ENCODE assay signal across 9 cellular contexts in the genomic region with DNA sequence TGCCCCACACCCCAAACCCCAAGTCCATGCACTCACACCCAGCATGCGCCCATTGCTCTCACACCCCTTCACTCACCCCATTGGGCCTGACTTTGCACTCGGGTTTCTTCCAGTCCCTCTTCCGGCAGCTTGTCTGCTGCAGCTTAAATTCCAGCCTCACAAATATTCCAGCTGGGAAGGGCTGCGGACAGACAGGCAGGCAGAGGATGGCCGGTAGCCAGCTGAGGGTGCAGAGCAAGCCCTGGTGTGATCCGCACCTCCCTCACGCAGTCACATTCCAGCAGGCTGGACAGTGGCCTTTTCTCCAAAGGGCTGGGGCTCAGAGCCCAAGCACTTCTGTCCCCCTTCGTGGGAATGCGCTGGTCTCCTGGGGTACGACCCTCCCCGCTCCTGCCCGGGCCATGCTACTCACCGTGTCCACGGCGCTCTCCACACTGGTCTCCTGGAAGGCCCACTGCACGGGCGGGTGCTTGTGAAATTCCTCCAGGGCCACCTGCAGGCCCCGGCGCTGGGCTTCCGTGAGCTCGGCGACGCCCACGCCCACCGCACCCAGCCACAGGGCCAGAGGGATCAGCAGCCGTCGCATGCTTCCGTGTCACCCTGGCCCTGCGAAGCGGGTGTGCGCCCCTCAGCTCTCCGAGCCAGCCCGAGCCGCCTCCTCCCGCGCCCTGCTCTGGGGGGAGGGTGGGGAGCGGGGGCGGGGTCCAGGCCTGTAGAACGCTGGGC. TPM values are rescaled to one million over a fixed set of nuclear protein-coding genes. Genes with fewer than 3 reads are reported as not detected.
DNase-seq lines count a peak whose midpoint lies in the region; ATAC-seq, FAIRE-seq and TF ChIP-seq lines count a peak whose summit lies in the region.
"Had no signal": no experiment of that assay in that cellular context is flagged by ENCODE, and none has a peak within 500 bp of the region (broad histone marks: within the 10 kb centered on the region; RNA-seq: fewer than 3 reads in every experiment).

No MANE protein-coding gene starts in this region.

- TF ChIP-seq CTCF in fibroblast of mammary gland (conservative IDR thresholded peaks at IDR 0.05; ENCODE audit: control insufficient read depth, insufficient read depth, low read depth, low read length) (no peak), OCI-LY7 (conservative IDR thresholded peaks at IDR 0.05; ENCODE audit: low read length) (no peak)

- no peak for DNase-seq in activated naive CD4-positive, alpha-beta T cell treated with anti-CD3 and anti-CD28 coated beads, Interleukin-2, amount 50 U/mL, for 72 hours (ENCODE audit: low spot score in 2 of 2)
- no peak for DNase-seq in activated naive CD4-positive, alpha-beta T cell treated with anti-CD3 and anti-CD28 coated beads, Interleukin-2, amount 10 ng/mL, durations not matched to agents 7 days and 5 days
- peak; percentile 11 for DNase-seq in fibroblast of mammary gland (ENCODE audit: low read depth)
- DNase-seq in urothelium cell line (ENCODE audit: low spot score): peak; percentile 22
- DNase-seq in OCI-LY7 (ENCODE audit: low spot score): no peak

- CTCF ChIA-PET in activated naive CD4-positive, alpha-beta T cell treated with anti-CD3 and anti-CD28 coated beads, Interleukin-2, amount 10 ng/mL, durations not matched to agents 7 days and 5 days (lab: Charles Lee): no interaction called here
- CTCF ChIA-PET in OCI-LY7 (lab: Charles Lee; ENCODE audit: unreplicated experiment): no interaction called here

- no peak overlapping the region for H3K4me3 Mint-ChIP-seq in activated naive CD4-positive, alpha-beta T cell treated with anti-CD3 and anti-CD28 coated beads, Interleukin-2, amount 10 ng/mL, durations not matched to agents 7 days and 5 days

- H3K79me2 ChIP-seq in OCI-LY7 (ENCODE audit: insufficient read depth, low read depth, low read length): no peaks in the 10 kb centered on the region

- H3K4me1 Mint-ChIP-seq in activated naive CD4-positive, alpha-beta T cell treated with anti-CD3 and anti-CD28 coated beads, Interleukin-2, amount 10 ng/mL, durations not matched to agents 7 days and 5 days: no peaks in the 10 kb centered on the region

- no peaks in the 10 kb centered on the region for H3K9me3 ChIP-seq in muscle layer of colon (ENCODE audit: low read length)
- H3K9me3 ChIP-seq in OCI-LY7 (ENCODE audit: low read length): peaks cover 8% of the 10 kb centered on the region; the same call in 1 of the 2 replicates

- H3K36me3 Mint-ChIP-seq in activated naive CD4-positive, alpha-beta T cell treated with anti-CD3 and anti-CD28 coated beads, Interleukin-2, amount 50 U/mL, for 72 hours: peaks cover 0 to 7% of the 10 kb centered on the region in 2 donors
- peaks cover 3% of the 10 kb centered on the region for H3K36me3 Mint-ChIP-seq in activated naive CD4-positive, alpha-beta T cell treated with anti-CD3 and anti-CD28 coated beads, Interleukin-2, amount 10 ng/mL, durations not matched to agents 7 days and 5 days

- H3K27ac ChIP-seq in muscle layer of colon (ENCODE audit: low read depth, low read length) (peak overlapping the region; percentile 86), OCI-LY7 (ENCODE audit: low read depth, low read length, poor library complexity, severe bottlenecking) (no peak overlapping the region)
- H3K27ac ChIP-seq: BLaER1 had no signal

- H3K36me3 ChIP-seq in muscle layer of colon (ENCODE audit: insufficient read depth, low read length) (peaks cover 4% of the 10 kb centered on the region), OCI-LY7 (ENCODE audit: insufficient read depth, low read length) (no peaks in the 10 kb centered on the region)
- H3K36me3 ChIP-seq: BLaER1 had no signal

- no peaks in the 10 kb centered on the region for H4K20me1 ChIP-seq in OCI-LY7 (ENCODE audit: insufficient read depth, low read length)
- H4K20me1 ChIP-seq: BLaER1 had no signal

- no TSS peak for BruUV-seq in OCI-LY7 (replicated peaks; lab: Mats Ljungman, UMichigan)

- H3K9ac ChIP-seq in muscle layer of colon (ENCODE audit: low read length): no peak overlapping the region
- H3K9ac ChIP-seq: BLaER1 had no signal

- peaks cover 59% of the 10 kb centered on the region for H3K27me3 Mint-ChIP-seq in activated naive CD4-positive, alpha-beta T cell treated with anti-CD3 and anti-CD28 coated beads, Interleukin-2, amount 10 ng/mL, durations not matched to agents 7 days and 5 days

- no peak overlapping the region for H3K27ac Mint-ChIP-seq in activated naive CD4-positive, alpha-beta T cell treated with anti-CD3 and anti-CD28 coated beads, Interleukin-2, amount 50 U/mL, for 72 hours
- no peak overlapping the region for H3K27ac Mint-ChIP-seq in activated naive CD4-positive, alpha-beta T cell treated with anti-CD3 and anti-CD28 coated beads, Interleukin-2, amount 10 ng/mL, durations not matched to agents 7 days and 5 days

- H3K9me3 Mint-ChIP-seq in activated naive CD4-positive, alpha-beta T cell treated with anti-CD3 and anti-CD28 coated beads, Interleukin-2, amount 50 U/mL, for 72 hours: peaks cover 0 to 9% of the 10 kb centered on the region in 2 donors
- H3K9me3 Mint-ChIP-seq in activated naive CD4-positive, alpha-beta T cell treated with anti-CD3 and anti-CD28 coated beads, Interleukin-2, amount 10 ng/mL, durations not matched to agents 7 days and 5 days: peaks cover 2% of the 10 kb centered on the region

- H3K4me1 ChIP-seq in muscle layer of colon (ENCODE audit: insufficient read depth, low read length): peaks cover 51% of the 10 kb centered on the region
- H3K4me1 ChIP-seq in OCI-LY7 (ENCODE audit: insufficient read depth, low read length, poor library complexity, severe bottlenecking): no peaks in the 10 kb centered on the region
- H3K4me1 ChIP-seq: BLaER1 had no signal

- peak; percentile 33 to 47 for ATAC-seq in activated naive CD4-positive, alpha-beta T cell treated with anti-CD3 and anti-CD28 coated beads, Interleukin-2, amount 50 U/mL, for 72 hours
- ATAC-seq in HG03095 (IDR thresholded peaks at IDR 0.05; ENCODE audit: unreplicated experiment): no peak
- no peak for ATAC-seq in HG03097 (IDR thresholded peaks at IDR 0.05; ENCODE audit: low FRiP score, unreplicated experiment)

- no peaks in the 10 kb centered on the region for H3K27me3 ChIP-seq in muscle layer of colon (ENCODE audit: control insufficient read depth in 1 of 2, insufficient read depth in 2 of 2, low read length in 2 of 2)

- no peak overlapping the region for H2AFZ ChIP-seq in OCI-LY7 (ENCODE audit: low read length)

- no peaks in the 10 kb centered on the region for H3K9me2 ChIP-seq in OCI-LY7 (ENCODE audit: insufficient read depth, low read length)

- POLR2A ChIA-PET in OCI-LY7 (lab: Charles Lee): no interaction called here

- FAIRE-seq in urothelium cell line (lab: Jason Lieb, UNC): no peak

- intact Hi-C loops in OCI-LY7 (cut with micrococcal nuclease; ENCODE audit: unreplicated experiment): no loop called here

- H3K4me3 ChIP-seq in fibroblast of mammary gland (ENCODE audit: control insufficient read depth, low read depth, low read length) (no peak overlapping the region), muscle layer of colon (ENCODE audit: low read depth in 1 of 2, low read length in 2 of 2) (peak overlapping the region; percentile 50 to 69), OCI-LY7 (ENCODE audit: low read depth, low read length, poor library complexity, severe bottlenecking) (no peak overlapping the region)
- H3K4me3 ChIP-seq: BLaER1 had no signal

- no peak overlapping the region for H3K4me2 ChIP-seq in OCI-LY7 (ENCODE audit: low read length)
- H3K4me2 ChIP-seq: BLaER1 had no signal

RNA-seq across cellular contexts. Expression of gene RARRES2, which starts 1.2 kb away (rescaled TPM):
- under 1 TPM in 1 of 2 donors, not detected in 1; 0.12 TPM for total RNA-seq in activated naive CD4-positive, alpha-beta T cell treated with anti-CD3 and anti-CD28 coated beads, Interleukin-2, amount 50 U/mL, for 72 hours
- total RNA-seq in OCI-LY7 (2014; rRNA removed; shearing (Covaris generic)): 0.08 TPM in 1 of 2 replicates, not detected in the other
- not detected in 2 replicates for total RNA-seq in OCI-LY7 (2022)

RNA-seq across cellular contexts. Expression of gene ACTR3C, which starts 16.8 kb away (rescaled TPM):
- 1 to 10 TPM; 2.3 to 5.8 TPM for total RNA-seq in activated naive CD4-positive, alpha-beta T cell treated with anti-CD3 and anti-CD28 coated beads, Interleukin-2, amount 50 U/mL, for 72 hours
- 5.4 TPM in 1 of 2 replicates, not detected in the other for total RNA-seq in OCI-LY7 (2014; rRNA removed; shearing (Covaris generic))
- not detected in 2 replicates for total RNA-seq in OCI-LY7 (2022)

RNA-seq across cellular contexts. Expression of gene LRRC61, which starts 17.0 kb away (rescaled TPM):
- 10 to 100 TPM; 10.8 to 22.3 TPM for total RNA-seq in activated naive CD4-positive, alpha-beta T cell treated with anti-CD3 and anti-CD28 coated beads, Interleukin-2, amount 50 U/mL, for 72 hours
- not detected in 2 replicates for total RNA-seq in OCI-LY7 (2014; rRNA removed; shearing (Covaris generic))
- not detected in 2 replicates for total RNA-seq in OCI-LY7 (2022)

RNA-seq across cellular contexts. Expression of gene REPIN1, which starts 28.4 kb away (rescaled TPM):
- total RNA-seq in activated naive CD4-positive, alpha-beta T cell treated with anti-CD3 and anti-CD28 coated beads, Interleukin-2, amount 50 U/mL, for 72 hours: 10 to 100 TPM; 57.1 to 77.4 TPM
- 36.9 and 46.2 TPM in 2 replicates for total RNA-seq in OCI-LY7 (2014; rRNA removed; shearing (Covaris generic))
- 19.0 and 21.7 TPM in 2 replicates for total RNA-seq in OCI-LY7 (2022)

RNA-seq across cellular contexts. Expression of gene ZNF775, which starts 38.9 kb away (rescaled TPM):
- total RNA-seq in activated naive CD4-positive, alpha-beta T cell treated with anti-CD3 and anti-CD28 coated beads, Interleukin-2, amount 50 U/mL, for 72 hours: 1 to 10 TPM; 4.4 to 5.0 TPM
- total RNA-seq in OCI-LY7 (2014; rRNA removed; shearing (Covaris generic)): 4.7 and 5.5 TPM in 2 replicates
- total RNA-seq in OCI-LY7 (2022): 6.5 and 7.7 TPM in 2 replicates

Comparison
In these comparisons a context has a peak if more than half of its experiments do, and no peak if none do; other contexts are left out.
1. ATAC-seq: peak in activated naive CD4-positive, alpha-beta T cell treated with anti-CD3 and anti-CD28 coated beads, Interleukin-2, amount 50 U/mL, for 72 hours (2 of 2); none in HG03095 (single experiment) and HG03097 (single experiment).
2. DNase-seq: peak in fibroblast of mammary gland (single experiment) and urothelium cell line (single experiment); none in activated naive CD4-positive, alpha-beta T cell treated with anti-CD3 and anti-CD28 coated beads, Interleukin-2, amount 50 U/mL, for 72 hours (0 of 2), activated naive CD4-positive, alpha-beta T cell treated with anti-CD3 and anti-CD28 coated beads, Interleukin-2, amount 10 ng/mL, durations not matched to agents 7 days and 5 days (single experiment) and OCI-LY7 (single experiment).
3. H3K4me3 ChIP-seq: peak in muscle layer of colon (2 of 2); none in fibroblast of mammary gland (single experiment) and OCI-LY7 (single experiment).
4. RNA of gene LRRC61, which starts 17.0 kb away (total RNA-seq): 10.8 to 22.3 TPM in activated naive CD4-positive, alpha-beta T cell treated with anti-CD3 and anti-CD28 coated beads, Interleukin-2, amount 50 U/mL, for 72 hours; not detected in OCI-LY7; every median in the first group is over 10 times any median in the second.